8 cellular contexts compared by ENCODE assay signal in genomic region chr17:73595068-73595865, GRCh38. TPM values are rescaled to one million over a fixed set of nuclear protein-coding genes. Genes with fewer than 3 reads are reported as not detected.
DNase-seq lines count a peak whose midpoint lies in the region; ATAC-seq and TF ChIP-seq lines count a peak whose summit lies in the region.

No MANE protein-coding gene starts in this region.

- H3K4me1 ChIP-seq in right atrium auricular region (peaks cover 0 to 7% of the 10 kb centered on the region in 2 donors), SK-N-SH (ENCODE audit: control insufficient read depth in 1 of 2, insufficient read depth in 2 of 2, low read depth in 1 of 2, low read length in 1 of 2) (peaks cover 0 to 34% of the 10 kb centered on the region in 2 experiments; a peak in 1 of 4 replicates), smooth muscle cell (ENCODE audit: low read depth) (peaks cover 4% of the 10 kb centered on the region)

- intact Hi-C loops in Right ventricle myocardium superior (cut with DNase I) = no loop called here

- POLR2A ChIA-PET in SK-N-SH (lab: Yijun Ruan, JAX) = interaction anchor here (2.1 kb wide), 1 partner anchor 8 kb away, joined by 5 read pairs; no protein-coding TSS in a partner anchor

- H3K79me2 ChIP-seq in SK-N-SH (ENCODE audit: insufficient read depth) = no peaks in the 10 kb centered on the region
- no peaks in the 10 kb centered on the region for H3K79me2 ChIP-seq in smooth muscle cell (ENCODE audit: low read depth)

- H3K27ac ChIP-seq in right atrium auricular region = no peak overlapping the region
- no peak overlapping the region for H3K27ac ChIP-seq in SK-N-SH (ENCODE audit: low read depth in 2 of 2, low read length in 1 of 2)
- no peak overlapping the region for H3K27ac ChIP-seq in smooth muscle cell (ENCODE audit: low read depth)

- 52% methylated on average over 9 of the region's 12 CpGs for WGBS in SK-N-SH (ENCODE audit: low lambda C conversion rate)
- WGBS in smooth muscle cell (ENCODE audit: low lambda C conversion rate) = 73% methylated on average over 12 of the region's 12 CpGs

- H3K27me3 ChIP-seq in right atrium auricular region (no peaks in the 10 kb centered on the region), SK-N-SH (ENCODE audit: insufficient read depth) (no peaks in the 10 kb centered on the region), smooth muscle cell (ENCODE audit: low read depth) (no peaks in the 10 kb centered on the region)

- TF ChIP-seq CTCF in right atrium auricular region (IDR thresholded peaks at IDR 0.05) (peak in 1 of 2 donors; percentile 53), SK-N-SH (IDR thresholded peaks at IDR 0.05) (0 out of 2 replicates have a peak, but pooled peaks have one; percentile 19), smooth muscle cell (IDR thresholded peaks at IDR 0.05; ENCODE audit: borderline replicate concordance, insufficient read depth, poor library complexity, severe bottlenecking) (peak; percentile 56)

- H3K36me3 ChIP-seq in right atrium auricular region (no peaks in the 10 kb centered on the region), SK-N-SH (replicated peaks in 1 of 2; ENCODE audit: control insufficient read depth in 1 of 2, insufficient read depth in 2 of 2, low read length in 1 of 2) (no peaks in the 10 kb centered on the region), smooth muscle cell (ENCODE audit: low read depth) (no peaks in the 10 kb centered on the region)

- DNase-seq in Right ventricle myocardium superior (peak; percentile 74), right atrium auricular region (ENCODE audit: low spot score) (no peak), SK-N-SH (peak; percentile 96), foreskin melanocyte (peak; percentile 5), smooth muscle cell (lab: John Stamatoyannopoulos, UW; ENCODE audit: unreplicated experiment) (peak; percentile 12), COLO829 (ENCODE audit: low spot score) (no peak)

- H3K4me2 ChIP-seq in SK-N-SH (no peak overlapping the region), smooth muscle cell (no peak overlapping the region)

- peak in 1 of 2 experiments; percentile 81; a peak in 2 of 4 replicates for TF ChIP-seq EP300 in SK-N-SH (IDR thresholded peaks at IDR 0.05; ENCODE audit: borderline replicate concordance in 1 of 2, low read depth in 1 of 2, low read length in 1 of 2)

- H4K20me1 ChIP-seq in SK-N-SH (ENCODE audit: insufficient read depth) (no peaks in the 10 kb centered on the region), smooth muscle cell (ENCODE audit: low read depth) (peaks cover 57% of the 10 kb centered on the region)

- no peaks in the 10 kb centered on the region for H3K9me3 ChIP-seq in right atrium auricular region
- H3K9me3 ChIP-seq in SK-N-SH = no peaks in the 10 kb centered on the region
- H3K9me3 ChIP-seq in smooth muscle cell (replicated peaks; ENCODE audit: low read depth) = no peaks in the 10 kb centered on the region

- H3F3A ChIP-seq in SK-N-SH (replicated peaks; ENCODE audit: insufficient read depth) (no peaks in the 10 kb centered on the region), smooth muscle cell (ENCODE audit: low read depth) (no peaks in the 10 kb centered on the region)

- H3K4me3 ChIP-seq in right atrium auricular region = no peak overlapping the region
- H3K4me3 ChIP-seq in SK-N-SH (ENCODE audit: low read depth in 2 of 2, low read length in 1 of 2) = no peak overlapping the region
- H3K4me3 ChIP-seq in smooth muscle cell = no peak overlapping the region

- no peak overlapping the region for H2AFZ ChIP-seq in SK-N-SH (ENCODE audit: low read depth)
- no peak overlapping the region for H2AFZ ChIP-seq in smooth muscle cell (ENCODE audit: low read depth)

- CTCF ChIA-PET in SK-N-SH (lab: Yijun Ruan, JAX) = interaction anchor here (0.5 to 9.0 kb wide), 38 partner anchors 9 to 604 kb away, joined by 3 to 96 read pairs (median 4); partner anchors contain the start of gene SDK2

- H3K9me2 ChIP-seq in SK-N-SH = no peaks in the 10 kb centered on the region

- ATAC-seq in Right ventricle myocardium superior (ENCODE audit: poor library complexity) = peak; percentile 77
- no peak for ATAC-seq in HG03280 (IDR thresholded peaks at IDR 0.05; ENCODE audit: unreplicated experiment)
- ATAC-seq in HG02885 (IDR thresholded peaks at IDR 0.05; ENCODE audit: poor library complexity, unreplicated experiment) = no peak

- H3K9ac ChIP-seq in SK-N-SH = no peak overlapping the region
- no peak overlapping the region for H3K9ac ChIP-seq in smooth muscle cell (ENCODE audit: low read depth)

- peak; percentile 82 for TF ChIP-seq RAD21 in SK-N-SH (IDR thresholded peaks at IDR 0.05; ENCODE audit: low read length)

TF ChIP-seq in SK-N-SH, 30 proteins besides CTCF, POLR2A, EP300 and RAD21:
- TF ChIP-seq MAX (IDR thresholded peaks at IDR 0.05; ENCODE audit: low read depth) (no peak), FOXJ3 (CRISPR knock-in tag; IDR thresholded peaks at IDR 0.05) (peak; percentile 74; the same call in 1 of the 2 replicates), GATA2 (CRISPR knock-in tag; IDR thresholded peaks at IDR 0.05) (peak; percentile 52), SMC3 (IDR thresholded peaks at IDR 0.05; ENCODE audit: low read depth, low read length) (peak; percentile 53; the same call in 1 of the 2 replicates), RCOR1 (IDR thresholded peaks at IDR 0.05; ENCODE audit: low read length) (peak; percentile 81; the same call in 1 of the 2 replicates), CHD2 (IDR thresholded peaks at IDR 0.05; ENCODE audit: low read length, partially characterized antibody) (peak; percentile 86), RFX5 (IDR thresholded peaks at IDR 0.05; ENCODE audit: low read length) (0 out of 2 replicates have a peak, but pooled peaks have one; percentile 15), NRF1 (IDR thresholded peaks at IDR 0.05; ENCODE audit: low read depth, low read length) (no peak)

RNA-seq across cellular contexts. Expression of gene SDK2, which starts 49.0 kb away (rescaled TPM):
- total RNA-seq in Right ventricle myocardium superior (1.0 TPM), right atrium auricular region (1 to 10 TPM; 1.5 to 5.6 TPM), smooth muscle cell (6.5 and 7.5 TPM in 2 replicates)
- polyA plus RNA-seq in SK-N-SH (2012; rRNA removed) (0.02 TPM in 2 replicates), smooth muscle cell (4.6 and 5.7 TPM in 2 replicates)
- 0.01 and 0.04 TPM in 2 replicates for polyA plus RNA-seq in SK-N-SH (2012; cell fraction: cytosol; rRNA removed)
- 0.02 and 0.04 TPM in 2 replicates for polyA plus RNA-seq in SK-N-SH (2012; cell fraction: nucleus; rRNA removed)

Comparison
In these comparisons a context has a peak if more than half of its experiments do, and no peak if none do; other contexts are left out.
1. DNase-seq: peak in Right ventricle myocardium superior (single experiment), SK-N-SH (single experiment), foreskin melanocyte (single experiment) and smooth muscle cell (single experiment); none in right atrium auricular region (single experiment) and COLO829 (single experiment).